In genomic region chr1:9823693-9823942, GRCh38 we compare ENCODE assay signal across 8 cellular contexts. TPM values are rescaled to one million over a fixed set of nuclear protein-coding genes. Genes with fewer than 3 reads are reported as not detected.
DNase-seq lines count a peak whose midpoint lies in the region; ATAC-seq, FAIRE-seq and TF ChIP-seq lines count a peak whose summit lies in the region.

No MANE protein-coding gene starts in this region.

- intact Hi-C loops in activated CD4-positive, alpha-beta T cell treated with anti-CD3 and anti-CD28 coated beads for 36 hours (cut with DNase I, micrococcal nuclease), result loop anchor here in 1 of 2 experiments (1.0 to 10.0 kb wide), 6 partner anchors 36 to 589 kb away; partner anchors contain the start of genes H6PD, LZIC, NMNAT1 and PGD
- intact Hi-C loops in endothelial cell of umbilical vein (cut with micrococcal nuclease) (loop anchor here (2.0 kb wide), 1 partner anchor 39 kb away; no protein-coding TSS in a partner anchor), ovary (cut with DNase I) (no loop called here)

- H3K9me3 ChIP-seq in MG63 (no peaks in the 10 kb centered on the region), endothelial cell of umbilical vein (replicated peaks; ENCODE audit: control insufficient read depth, insufficient read depth, low read length) (no peaks in the 10 kb centered on the region), ovary (no peaks in the 10 kb centered on the region)

- dilution Hi-C loops in endothelial cell of umbilical vein (cut with MboI; ENCODE audit: extremely low pct_ligation_motif_present, low sequenced_read_pairs), result no loop called here

- no peaks in the 10 kb centered on the region for H3K36me3 ChIP-seq in MG63
- H3K36me3 ChIP-seq in endothelial cell of umbilical vein (ENCODE audit: control insufficient read depth in 2 of 2, extremely low read depth in 1 of 2, insufficient read depth in 2 of 2, low read length in 2 of 2), result no peaks in the 10 kb centered on the region
- H3K36me3 ChIP-seq in ovary, result no peaks in the 10 kb centered on the region

- 0 to 2% (median 1%) methylated on average over 7 to 40 of the region's 40 CpGs for WGBS in ovary, 3 donors

- H3K36me3 Mint-ChIP-seq in activated CD4-positive, alpha-beta T cell treated with anti-CD3 and anti-CD28 coated beads for 36 hours (ENCODE audit: low read depth), result peaks cover 3% of the 10 kb centered on the region

- no TSS peak for BruUV-seq in endothelial cell of umbilical vein (replicated peaks; lab: Mats Ljungman, UMichigan)

- H2AFZ ChIP-seq in endothelial cell of umbilical vein (ENCODE audit: low read depth, low read length), result peak overlapping the region; percentile 57

- peaks cover 18% of the 10 kb centered on the region for H3K4me1 ChIP-seq in endothelial cell of umbilical vein (ENCODE audit: control insufficient read depth, extremely low read depth, insufficient read depth, low read length)
- H3K4me1 ChIP-seq in ovary (ENCODE audit: insufficient read depth), result no peaks in the 10 kb centered on the region

- H3K27ac ChIP-seq in endothelial cell of umbilical vein (ENCODE audit: insufficient read depth, low read depth, low read length), result no peak overlapping the region
- H3K27ac ChIP-seq in ovary, result peak overlapping the region; percentile 84 to 93

- TF ChIP-seq CTCF in endothelial cell of umbilical vein (IDR thresholded peaks at IDR 0.05; ENCODE audit: extremely low read depth in 1 of 2, insufficient read depth in 1 of 2, low read depth in 1 of 2, low read length in 2 of 2), result no peak
- no peak for TF ChIP-seq CTCF in ovary (IDR thresholded peaks at IDR 0.05)

- FAIRE-seq in endothelial cell of umbilical vein (lab: Jason Lieb, UNC), result peak; percentile 70

- H4K20me1 ChIP-seq in endothelial cell of umbilical vein (replicated peaks; ENCODE audit: control insufficient read depth, extremely low read depth, insufficient read depth, low read length), result no peaks in the 10 kb centered on the region

- TF ChIP-seq POLR2A in endothelial cell of umbilical vein (IDR thresholded peaks at IDR 0.05; ENCODE audit: low read depth, low read length) (peak; percentile 71), ovary (IDR thresholded peaks at IDR 0.05) (peak; percentile 69)

- no peaks in the 10 kb centered on the region for H3K9me1 ChIP-seq in endothelial cell of umbilical vein (replicated peaks; ENCODE audit: control insufficient read depth, extremely low read depth, insufficient read depth, low read length)

- no peak for TF ChIP-seq EP300 in ovary (IDR thresholded peaks at IDR 0.05)

- peak; percentile 14 for ATAC-seq in activated CD4-positive, alpha-beta T cell treated with anti-CD3 and anti-CD28 coated beads for 36 hours

- POLR2A ChIA-PET in activated CD4-positive, alpha-beta T cell treated with anti-CD3 and anti-CD28 coated beads for 36 hours (lab: Charles Lee), result no interaction called here
- POLR2A ChIA-PET in endothelial cell of umbilical vein (lab: Charles Lee), result interaction anchor here (0.6 kb wide), 1 partner anchor 77 kb away, joined by 3 read pairs; no protein-coding TSS in a partner anchor

- peaks cover 37% of the 10 kb centered on the region for H3K79me2 ChIP-seq in endothelial cell of umbilical vein (ENCODE audit: control insufficient read depth, insufficient read depth, low read length)

- H3K4me2 ChIP-seq in endothelial cell of umbilical vein (ENCODE audit: insufficient read depth, low read length), result no peak overlapping the region

- H3K27ac Mint-ChIP-seq in activated CD4-positive, alpha-beta T cell treated with anti-CD3 and anti-CD28 coated beads for 36 hours, result no peak overlapping the region

- H3K9me3 Mint-ChIP-seq in activated CD4-positive, alpha-beta T cell treated with anti-CD3 and anti-CD28 coated beads for 36 hours (ENCODE audit: low read depth), result no peaks in the 10 kb centered on the region

- CTCF ChIA-PET in activated CD4-positive, alpha-beta T cell treated with anti-CD3 and anti-CD28 coated beads for 36 hours (lab: Charles Lee), result no interaction called here
- CTCF ChIA-PET in endothelial cell of umbilical vein (lab: Charles Lee), result no interaction called here

- H3K4me1 Mint-ChIP-seq in activated CD4-positive, alpha-beta T cell treated with anti-CD3 and anti-CD28 coated beads for 36 hours, result peaks cover 35% of the 10 kb centered on the region

- H3K4me3 Mint-ChIP-seq in activated CD4-positive, alpha-beta T cell treated with anti-CD3 and anti-CD28 coated beads for 36 hours, result peak overlapping the region; percentile 21

- DNase-seq in activated CD4-positive, alpha-beta T cell treated with anti-CD3 and anti-CD28 coated beads for 36 hours, result no peak
- DNase-seq in activated CD4-positive, alpha-beta T cell treated with anti-CD3 and anti-CD28 coated beads for 4 hours, result no peak
- DNase-seq in MG63 (no peak), endothelial cell of umbilical vein (ENCODE audit: low read depth, low spot score) (no peak), ovary (no peak), GDM1 (lab: John Stamatoyannopoulos, UW) (no peak), pons (ENCODE audit: low spot score) (no peak), AG20443 (ENCODE audit: low spot score) (no peak)

- H3K4me3 ChIP-seq in MG63 (peak overlapping the region; percentile 63), endothelial cell of umbilical vein (replicated peaks in 1 of 3; ENCODE audit: insufficient read depth in 1 of 3, low read depth in 1 of 3, low read length in 3 of 3) (peak overlapping the region; percentile 26 to 98 (median 77)), ovary (peak overlapping the region; percentile 94)

- peak overlapping the region; percentile 62 for H3K9ac ChIP-seq in endothelial cell of umbilical vein (replicated peaks; ENCODE audit: extremely low read depth, insufficient read depth, low read length)

- H3K27me3 Mint-ChIP-seq in activated CD4-positive, alpha-beta T cell treated with anti-CD3 and anti-CD28 coated beads for 36 hours, result peaks cover 9% of the 10 kb centered on the region

- H3K27me3 ChIP-seq in MG63 (no peaks in the 10 kb centered on the region), endothelial cell of umbilical vein (ENCODE audit: control insufficient read depth in 2 of 2, insufficient read depth in 2 of 2, low read length in 2 of 2) (no peaks in the 10 kb centered on the region), ovary (no peaks in the 10 kb centered on the region)

TF ChIP-seq in endothelial cell of umbilical vein, 7 proteins besides CTCF, POLR2A, EP300 and RAD21:
- TF ChIP-seq FOS (IDR thresholded peaks at IDR 0.05; ENCODE audit: borderline replicate concordance, insufficient read depth, low read length) (no peak), JUN (IDR thresholded peaks at IDR 0.05; ENCODE audit: borderline replicate concordance, insufficient read depth, insufficient read length, low read depth) (no peak), POLR2AphosphoS5 (IDR thresholded peaks at IDR 0.05; ENCODE audit: insufficient read depth, low read depth, low read length) (peak; percentile 84), MAX (IDR thresholded peaks at IDR 0.05; ENCODE audit: insufficient read depth, insufficient read length) (no peak)

RNA-seq across cellular contexts. Expression of gene CLSTN1, which starts 0.1 kb away (rescaled TPM):
- 10 to 100 TPM; 34.9 to 36.7 TPM for total RNA-seq in activated CD4-positive, alpha-beta T cell treated with anti-CD3 and anti-CD28 coated beads for 36 hours
- total RNA-seq in MG63 (2014; rRNA removed; shearing (Covaris generic); ENCODE audit: low replicate concordance), result 31.7 and 43.6 TPM in 2 replicates
- 130 and 132 TPM in 2 replicates for total RNA-seq in endothelial cell of umbilical vein
- polyA plus RNA-seq in endothelial cell of umbilical vein, result 44.6 and 49.1 TPM in 2 replicates
- 60.9 and 65.0 TPM in 2 replicates for polyA plus RNA-seq in endothelial cell of umbilical vein (2011; cell fraction: cytosol; rRNA removed)
- 60.7 and 62.4 TPM in 2 replicates for polyA plus RNA-seq in endothelial cell of umbilical vein (2011; cell fraction: nucleus; rRNA removed)
- polyA plus RNA-seq in endothelial cell of umbilical vein (2012), result 103 and 122 TPM in 2 replicates
- 75.4 and 82.2 TPM in 2 replicates for polyA minus RNA-seq in endothelial cell of umbilical vein
- 24.7 TPM for polyA minus RNA-seq in endothelial cell of umbilical vein (2011; cell fraction: cytosol; rRNA and poly(A)+ RNA removed)
- polyA minus RNA-seq in endothelial cell of umbilical vein (2011; cell fraction: nucleus; rRNA and poly(A)+ RNA removed), result 28.7 and 29.7 TPM in 2 replicates
- 100 to 1,000 TPM in 5 of 7 donors, 10 to 100 TPM in 2; 70.5 to 145 (median 119) TPM for total RNA-seq in ovary
- polyA plus RNA-seq in ovary, result 100 to 1,000 TPM in 1 of 2 donors, 10 to 100 TPM in 1; 84.3 to 110 TPM
